Comparison of ENCODE assay signal across 16 cellular contexts in the genomic region with DNA sequence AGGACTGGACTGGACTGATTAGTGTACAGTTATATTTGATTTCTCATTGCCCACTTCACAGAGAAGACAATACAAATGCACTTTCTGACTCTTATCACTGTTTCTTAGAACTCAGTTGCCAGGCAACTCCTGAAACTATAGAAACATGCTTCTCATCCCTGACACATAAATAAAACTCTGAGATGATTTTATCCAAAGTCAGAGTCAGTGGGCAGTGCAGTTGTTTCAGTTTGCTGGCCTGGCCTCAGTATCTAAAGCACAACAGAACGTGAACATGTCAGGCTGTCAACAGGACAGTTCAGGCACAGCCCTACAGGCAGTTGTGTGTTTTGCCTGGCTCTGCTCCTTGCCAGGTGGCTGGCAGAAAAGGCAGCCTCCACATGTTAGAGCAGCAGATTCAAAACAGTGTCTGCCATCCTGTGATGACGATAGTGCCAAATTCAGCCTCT.
DNase-seq lines count a peak whose midpoint lies in the region; ATAC-seq and TF ChIP-seq lines count a peak whose summit lies in the region.
"Had no signal": no experiment of that assay in that cellular context is flagged by ENCODE, and none has a peak within 500 bp of the region (broad histone marks: within the 10 kb centered on the region; RNA-seq: fewer than 3 reads in every experiment).

No MANE protein-coding gene starts in this region.

- ATAC-seq in HG03442 (IDR thresholded peaks at IDR 0.05; ENCODE audit: unreplicated experiment), result no peak
- ATAC-seq: activated naive CD4-positive, alpha-beta T cell treated with anti-CD3 and anti-CD28 coated beads, Interleukin-2, amount 50 U/mL, for 72 hours had no signal

- H3K9ac ChIP-seq in fibroblast of lung (ENCODE audit: insufficient read depth, low read length) (no peak overlapping the region), stomach smooth muscle (ENCODE audit: low read length in 2 of 2) (peak overlapping the region in 1 of 2 donors; percentile 43)

- H2AFZ ChIP-seq in fibroblast of lung (ENCODE audit: low read length), result no peak overlapping the region

- H3K9me3 ChIP-seq in fibroblast of lung (ENCODE audit: control insufficient read depth, insufficient read depth, low read depth, low read length) (no peaks in the 10 kb centered on the region), stomach smooth muscle (ENCODE audit: control insufficient read depth in 2 of 2, low read length in 2 of 2) (no peaks in the 10 kb centered on the region)
- H3K9me3 ChIP-seq: prostate gland had no signal

- no peak for TF ChIP-seq CTCF in fibroblast of lung (conservative IDR thresholded peaks at IDR 0.05 in 1 of 2, IDR thresholded peaks at IDR 0.05 in 1 of 2; ENCODE audit: low read depth in 1 of 2, low read length in 2 of 2)

- H3K4me3 ChIP-seq in fibroblast of lung (replicated peaks in 1 of 4; ENCODE audit: control extremely low read depth in 1 of 4, insufficient read depth in 1 of 4, low read depth in 3 of 4, low read length in 4 of 4) (no peak overlapping the region), stomach smooth muscle (ENCODE audit: low read length in 2 of 2) (peak overlapping the region; percentile 6 to 40)
- H3K4me3 ChIP-seq: prostate gland had no signal

- no peaks in the 10 kb centered on the region for H3K79me2 ChIP-seq in fibroblast of lung (ENCODE audit: control insufficient read depth, insufficient read depth, low read length)

- peak overlapping the region; percentile 56 for H3K4me2 ChIP-seq in fibroblast of lung (ENCODE audit: extremely low read depth, insufficient read depth, low read length)

- H3K27me3 ChIP-seq in fibroblast of lung (ENCODE audit: control insufficient read depth, insufficient read depth, low read length) (no peaks in the 10 kb centered on the region), stomach smooth muscle (ENCODE audit: control insufficient read depth in 1 of 2, insufficient read depth in 2 of 2, low read length in 2 of 2) (no peaks in the 10 kb centered on the region)

- H3K27ac ChIP-seq in fibroblast of lung (ENCODE audit: insufficient read depth, low read length) (no peak overlapping the region), stomach smooth muscle (ENCODE audit: low read length) (peak overlapping the region; percentile 26)
- H3K27ac ChIP-seq: prostate gland had no signal

- DNase-seq in RPMI8226 (peak; percentile 35), fibroblast of lung (ENCODE audit: low read depth in 2 of 2) (peak; percentile 17 to 60), inferior parietal cortex (ENCODE audit: extremely low spot score) (peak; percentile 37), posterior vena cava (ENCODE audit: low spot score) (no peak), HT-29 (ENCODE audit: low spot score) (no peak)
- DNase-seq in activated CD4-positive, alpha-beta T cell treated with anti-CD3 and anti-CD28 coated beads for 48 hours, result no peak
- DNase-seq: activated B cell treated with CpG ODN at 0.5 μM for 24 hours; activated CD8-positive, alpha-beta memory T cell treated with anti-CD3 and anti-CD28 coated beads, Interleukin-2, amount 50 U/mL, for 4 hours; NCI-H1105; NCI-H2227 treated with DMSO at 0.1 percent for 48 hours; stimulated activated naive CD4-positive, alpha-beta T cell treated with Interleukin-2 at 50 U/mL for 16 hours; SW 1271 had no signal

- H3K36me3 ChIP-seq in fibroblast of lung (ENCODE audit: control insufficient read depth, insufficient read depth, low read length), result no peaks in the 10 kb centered on the region
- H3K36me3 ChIP-seq in stomach smooth muscle (ENCODE audit: control insufficient read depth in 2 of 2, insufficient read depth in 2 of 2, low read length in 2 of 2), result peaks cover 0 to 3% of the 10 kb centered on the region in 2 donors
- H3K36me3 ChIP-seq: prostate gland had no signal

- intact Hi-C loops in posterior vena cava (cut with DNase I), result no loop called here

- H3K4me1 ChIP-seq in fibroblast of lung (ENCODE audit: control insufficient read depth, extremely low read depth, insufficient read depth, low read length), result no peaks in the 10 kb centered on the region
- peaks cover 8% of the 10 kb centered on the region for H3K4me1 ChIP-seq in stomach smooth muscle (ENCODE audit: control insufficient read depth, insufficient read depth, low read length)
- H3K4me1 ChIP-seq: prostate gland had no signal

- no peaks in the 10 kb centered on the region for H4K20me1 ChIP-seq in fibroblast of lung (ENCODE audit: control insufficient read depth, extremely low read depth, insufficient read depth, low read length)

Comparison
In these comparisons a context has a peak if more than half of its experiments do, and no peak if none do; other contexts are left out.
1. DNase-seq: peak in RPMI8226 (single experiment), fibroblast of lung (2 of 2) and inferior parietal cortex (single experiment); none in posterior vena cava (single experiment), HT-29 (single experiment) and activated CD4-positive, alpha-beta T cell treated with anti-CD3 and anti-CD28 coated beads for 48 hours (single experiment).
2. H3K4me3 ChIP-seq: peak in stomach smooth muscle (2 of 2); none in fibroblast of lung (0 of 4).